In the genomic region with DNA sequence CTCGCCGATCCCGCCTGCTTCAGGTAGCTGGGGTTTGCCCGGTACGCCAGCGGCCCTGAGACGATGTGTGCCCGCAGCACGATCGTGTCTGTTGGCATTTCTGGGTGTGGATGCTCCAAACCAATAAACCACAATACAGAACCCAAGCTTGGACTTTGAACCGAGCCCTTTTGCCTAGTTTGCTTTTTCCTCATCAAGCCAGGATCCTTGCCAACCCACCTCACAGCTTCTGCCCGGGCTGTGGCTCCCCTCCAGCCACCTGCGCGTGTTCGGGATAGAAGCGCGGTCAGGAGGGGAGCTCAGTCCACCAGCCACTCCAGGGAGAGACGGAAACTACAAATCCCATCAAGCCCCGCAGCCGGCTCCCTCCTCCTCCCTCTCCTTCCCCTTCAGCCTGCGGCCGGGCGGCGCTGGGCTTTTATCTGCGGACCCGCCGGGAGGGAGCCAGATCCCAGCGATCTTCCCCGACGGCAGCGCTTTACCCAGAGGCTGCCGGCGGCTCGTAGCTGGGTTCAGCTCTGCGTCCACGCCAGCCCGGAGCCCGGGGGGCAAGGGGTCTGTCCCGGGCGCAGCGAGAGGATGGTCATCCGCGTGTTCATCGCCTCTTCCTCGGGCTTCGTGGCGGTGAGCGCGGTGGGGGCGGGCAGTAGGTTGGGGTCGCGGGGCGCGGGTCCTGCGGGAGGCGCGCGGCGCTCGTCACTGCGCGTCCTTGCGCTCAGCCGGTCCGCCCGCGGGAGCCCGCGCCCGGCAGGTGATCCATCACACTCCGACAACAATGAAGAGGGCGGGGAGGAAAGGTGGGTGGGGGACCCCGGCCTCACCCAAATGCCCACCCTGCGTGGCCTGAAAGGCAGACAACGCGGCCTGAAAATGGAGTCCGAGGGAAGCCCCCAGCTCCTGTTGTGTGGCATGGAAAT, we compare ENCODE assay signal across 3 cellular contexts.
TF ChIP-seq lines count a peak whose summit lies in the region.

Gene SH3BGRL2 (plus strand): TSS at position 447 of the 917 bp plus-strand sequence. CDS start 133 bp downstream, at position 580.

TF ChIP-seq in HEK293, 187 proteins besides CTCF, POLR2A, EP300 and RAD21 (continued from another document and continues in another):
- TF ChIP-seq PRDM10 (tag by site-specific recombination; IDR thresholded peaks at IDR 0.05) (peak; percentile 99), TRIM28 (IDR thresholded peaks at IDR 0.05; ENCODE audit: borderline replicate concordance, low read length) (no peak), ZEB2 (tag by site-specific recombination; IDR thresholded peaks at IDR 0.05) (no peak; the same call in 1 of the 2 replicates), GFI1B (tag by site-specific recombination; IDR thresholded peaks at IDR 0.05) (no peak), ZNF19 (tag by site-specific recombination; IDR thresholded peaks at IDR 0.05; ENCODE audit: low read depth) (no peak), ZNF747 (tag by site-specific recombination; IDR thresholded peaks at IDR 0.05) (no peak), ZNF18 (tag by site-specific recombination; IDR thresholded peaks at IDR 0.05) (no peak), SP7 (tag by site-specific recombination; IDR thresholded peaks at IDR 0.05) (peak; percentile 69; the same call in 1 of the 2 replicates), ZNF341 (tag by site-specific recombination; IDR thresholded peaks at IDR 0.05; ENCODE audit: low read depth) (peak; percentile 84), ZNF514 (tag by site-specific recombination; IDR thresholded peaks at IDR 0.05) (no peak), ZNF214 (tag by site-specific recombination; IDR thresholded peaks at IDR 0.05; ENCODE audit: borderline replicate concordance) (no peak), ZNF843 (tag by site-specific recombination; IDR thresholded peaks at IDR 0.05) (no peak; the same call in 1 of the 2 replicates), ZFP41 (tag by site-specific recombination; IDR thresholded peaks at IDR 0.05; ENCODE audit: borderline replicate concordance) (no peak), ZNF335 (tag by site-specific recombination; conservative IDR thresholded peaks at IDR 0.05) (peak; percentile 92), MEIS1 (CRISPR knock-in tag; IDR thresholded peaks at IDR 0.05; ENCODE audit: borderline replicate concordance) (no peak)

TF ChIP-seq in H1, 55 proteins besides CTCF, POLR2A, EP300 and RAD21 (continued from another document):
- TF ChIP-seq GABPA (IDR thresholded peaks at IDR 0.05; ENCODE audit: borderline replicate concordance, insufficient read depth, low read length): no peak
- no peak for TF ChIP-seq SP1 (IDR thresholded peaks at IDR 0.05; ENCODE audit: low read depth, low read length)
- no peak for TF ChIP-seq EGR1 (IDR thresholded peaks at IDR 0.05; ENCODE audit: borderline replicate concordance, low read depth, low read length)
- TF ChIP-seq SUZ12 (IDR thresholded peaks at IDR 0.05; ENCODE audit: low read length): no peak; the same call in 1 of the 2 replicates
- no peak for TF ChIP-seq SIRT6 (IDR thresholded peaks at IDR 0.05; ENCODE audit: low read length)
- TF ChIP-seq SP2 (IDR thresholded peaks at IDR 0.05; ENCODE audit: low read length): no peak
- no peak for TF ChIP-seq GTF2F1 (IDR thresholded peaks at IDR 0.05; ENCODE audit: borderline replicate concordance, low read depth, low read length)
- TF ChIP-seq POLR2AphosphoS5 (IDR thresholded peaks at IDR 0.05; ENCODE audit: low read depth, low read length): peak; percentile 65
- peak; percentile 99 for TF ChIP-seq ASH2L (IDR thresholded peaks at IDR 0.05; ENCODE audit: low read length)
- no peak for TF ChIP-seq CBX5 (IDR thresholded peaks at IDR 0.05; ENCODE audit: low read depth, low read length)

TF ChIP-seq in HepG2, 621 proteins besides CTCF, POLR2A, EP300 and RAD21 (continued from another document and continues in another):
- no peak for TF ChIP-seq PBX2 (CRISPR knock-in tag; IDR thresholded peaks at IDR 0.05)
- TF ChIP-seq, protein P1, sequence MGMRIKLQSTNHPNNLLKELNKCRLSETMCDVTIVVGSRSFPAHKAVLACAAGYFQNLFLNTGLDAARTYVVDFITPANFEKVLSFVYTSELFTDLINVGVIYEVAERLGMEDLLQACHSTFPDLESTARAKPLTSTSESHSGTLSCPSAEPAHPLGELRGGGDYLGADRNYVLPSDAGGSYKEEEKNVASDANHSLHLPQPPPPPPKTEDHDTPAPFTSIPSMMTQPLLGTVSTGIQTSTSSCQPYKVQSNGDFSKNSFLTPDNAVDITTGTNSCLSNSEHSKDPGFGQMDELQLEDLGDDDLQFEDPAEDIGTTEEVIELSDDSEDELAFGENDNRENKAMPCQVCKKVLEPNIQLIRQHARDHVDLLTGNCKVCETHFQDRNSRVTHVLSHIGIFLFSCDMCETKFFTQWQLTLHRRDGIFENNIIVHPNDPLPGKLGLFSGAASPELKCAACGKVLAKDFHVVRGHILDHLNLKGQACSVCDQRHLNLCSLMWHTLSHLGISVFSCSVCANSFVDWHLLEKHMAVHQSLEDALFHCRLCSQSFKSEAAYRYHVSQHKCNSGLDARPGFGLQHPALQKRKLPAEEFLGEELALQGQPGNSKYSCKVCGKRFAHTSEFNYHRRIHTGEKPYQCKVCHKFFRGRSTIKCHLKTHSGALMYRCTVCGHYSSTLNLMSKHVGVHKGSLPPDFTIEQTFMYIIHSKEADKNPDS (CRISPR knock-in tag; IDR thresholded peaks at IDR 0.05): no peak
- no peak for TF ChIP-seq NFE2 (CRISPR knock-in tag; IDR thresholded peaks at IDR 0.05)
- peak; percentile 73; the same call in 1 of the 2 replicates for TF ChIP-seq FOXC1 (CRISPR knock-in tag; IDR thresholded peaks at IDR 0.05; ENCODE audit: borderline replicate concordance)
- TF ChIP-seq JDP2 (CRISPR knock-in tag; IDR thresholded peaks at IDR 0.05; ENCODE audit: borderline replicate concordance): no peak
- TF ChIP-seq, protein P2, sequence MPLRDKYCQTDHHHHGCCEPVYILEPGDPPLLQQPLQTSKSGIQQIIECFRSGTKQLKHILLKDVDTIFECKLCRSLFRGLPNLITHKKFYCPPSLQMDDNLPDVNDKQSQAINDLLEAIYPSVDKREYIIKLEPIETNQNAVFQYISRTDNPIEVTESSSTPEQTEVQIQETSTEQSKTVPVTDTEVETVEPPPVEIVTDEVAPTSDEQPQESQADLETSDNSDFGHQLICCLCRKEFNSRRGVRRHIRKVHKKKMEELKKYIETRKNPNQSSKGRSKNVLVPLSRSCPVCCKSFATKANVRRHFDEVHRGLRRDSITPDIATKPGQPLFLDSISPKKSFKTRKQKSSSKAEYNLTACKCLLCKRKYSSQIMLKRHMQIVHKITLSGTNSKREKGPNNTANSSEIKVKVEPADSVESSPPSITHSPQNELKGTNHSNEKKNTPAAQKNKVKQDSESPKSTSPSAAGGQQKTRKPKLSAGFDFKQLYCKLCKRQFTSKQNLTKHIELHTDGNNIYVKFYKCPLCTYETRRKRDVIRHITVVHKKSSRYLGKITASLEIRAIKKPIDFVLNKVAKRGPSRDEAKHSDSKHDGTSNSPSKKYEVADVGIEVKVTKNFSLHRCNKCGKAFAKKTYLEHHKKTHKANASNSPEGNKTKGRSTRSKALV (CRISPR knock-in tag; IDR thresholded peaks at IDR 0.05): 0 out of 2 replicates have a peak, but pooled peaks have one; percentile 4
- TF ChIP-seq FOXO4 (CRISPR knock-in tag; conservative IDR thresholded peaks at IDR 0.05): no peak
- TF ChIP-seq ZNF121 (CRISPR knock-in tag; IDR thresholded peaks at IDR 0.05): no peak
- TF ChIP-seq TEF (CRISPR knock-in tag; IDR thresholded peaks at IDR 0.05): no peak
- TF ChIP-seq PAF1 (CRISPR knock-in tag; IDR thresholded peaks at IDR 0.05): no peak
- no peak for TF ChIP-seq SRF (IDR thresholded peaks at IDR 0.05; ENCODE audit: low read depth, low read length)
- TF ChIP-seq REPIN1 (CRISPR knock-in tag; IDR thresholded peaks at IDR 0.05; ENCODE audit: borderline replicate concordance, low read depth): peak; percentile 28; the same call in 1 of the 2 replicates
- TF ChIP-seq NFKBIZ (CRISPR knock-in tag; IDR thresholded peaks at IDR 0.05): no peak
- no peak for TF ChIP-seq ZNF30 (CRISPR knock-in tag; IDR thresholded peaks at IDR 0.05)
- no peak for TF ChIP-seq ZKSCAN5 (CRISPR knock-in tag; IDR thresholded peaks at IDR 0.05)
- TF ChIP-seq, protein P3, sequence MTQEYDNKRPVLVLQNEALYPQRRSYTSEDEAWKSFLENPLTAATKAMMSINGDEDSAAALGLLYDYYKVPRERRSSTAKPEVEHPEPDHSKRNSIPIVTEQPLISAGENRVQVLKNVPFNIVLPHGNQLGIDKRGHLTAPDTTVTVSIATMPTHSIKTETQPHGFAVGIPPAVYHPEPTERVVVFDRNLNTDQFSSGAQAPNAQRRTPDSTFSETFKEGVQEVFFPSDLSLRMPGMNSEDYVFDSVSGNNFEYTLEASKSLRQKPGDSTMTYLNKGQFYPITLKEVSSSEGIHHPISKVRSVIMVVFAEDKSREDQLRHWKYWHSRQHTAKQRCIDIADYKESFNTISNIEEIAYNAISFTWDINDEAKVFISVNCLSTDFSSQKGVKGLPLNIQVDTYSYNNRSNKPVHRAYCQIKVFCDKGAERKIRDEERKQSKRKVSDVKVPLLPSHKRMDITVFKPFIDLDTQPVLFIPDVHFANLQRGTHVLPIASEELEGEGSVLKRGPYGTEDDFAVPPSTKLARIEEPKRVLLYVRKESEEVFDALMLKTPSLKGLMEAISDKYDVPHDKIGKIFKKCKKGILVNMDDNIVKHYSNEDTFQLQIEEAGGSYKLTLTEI (CRISPR knock-in tag; conservative IDR thresholded peaks at IDR 0.05): no peak
- TF ChIP-seq AKNA (CRISPR knock-in tag; IDR thresholded peaks at IDR 0.05; ENCODE audit: borderline replicate concordance): no peak
